Comparison of ENCODE assay signal across 13 cellular contexts in genomic region chr10:49395741-49396665, GRCh38. TPM values are rescaled to one million over a fixed set of nuclear protein-coding genes. Genes with fewer than 3 reads are reported as not detected.
A peak's percentile ranks its signal among the peaks of the same experiment; 100 is the strongest.
DNase-seq lines count a peak whose midpoint lies in the region; ATAC-seq, FAIRE-seq and TF ChIP-seq lines count a peak whose summit lies in the region.
"Had no signal": no experiment of that assay in that cellular context is flagged by ENCODE, and none has a peak within 500 bp of the region (broad histone marks: within the 10 kb centered on the region; RNA-seq: fewer than 3 reads in every experiment).

Gene DRGX (minus strand): TSS chr10:49396089. CDS start chr10:49395440, 649 bp downstream.

- H3K4me2 ChIP-seq in endothelial cell of umbilical vein (ENCODE audit: insufficient read depth, low read length), result no peak within 1 kb of the TSS

- peaks cover 3% of the 10 kb centered on the region for H3K4me1 ChIP-seq in endothelial cell of umbilical vein (ENCODE audit: control insufficient read depth, extremely low read depth, insufficient read depth, low read length)

- H3K9ac ChIP-seq in endothelial cell of umbilical vein (replicated peaks; ENCODE audit: extremely low read depth, insufficient read depth, low read length), result no peak within 1 kb of the TSS

- H3K9me1 ChIP-seq in endothelial cell of umbilical vein (replicated peaks; ENCODE audit: control insufficient read depth, extremely low read depth, insufficient read depth, low read length), result no peaks in the 10 kb centered on the region

- no peaks in the 10 kb centered on the region for H3K79me2 ChIP-seq in endothelial cell of umbilical vein (ENCODE audit: control insufficient read depth, insufficient read depth, low read length)

- intact Hi-C loops in endothelial cell of umbilical vein (cut with micrococcal nuclease) (no loop called here), posterior vena cava (cut with DNase I) (no loop called here)

- TF ChIP-seq POLR2A in endothelial cell of umbilical vein (IDR thresholded peaks at IDR 0.05; ENCODE audit: low read depth, low read length), result no peak

- TF ChIP-seq CTCF in endothelial cell of umbilical vein (IDR thresholded peaks at IDR 0.05; ENCODE audit: extremely low read depth in 1 of 2, insufficient read depth in 1 of 2, low read depth in 1 of 2, low read length in 2 of 2), result no peak

- CTCF ChIA-PET in endothelial cell of umbilical vein (lab: Charles Lee), result interaction anchor here (1.3 kb wide), 1 partner anchor 12 kb away, joined by 12 read pairs; no protein-coding TSS in a partner anchor

- FAIRE-seq in endothelial cell of umbilical vein (lab: Jason Lieb, UNC), result no peak
- FAIRE-seq: islet of Langerhans, small intestine had no signal

- no peaks in the 10 kb centered on the region for H4K20me1 ChIP-seq in endothelial cell of umbilical vein (replicated peaks; ENCODE audit: control insufficient read depth, extremely low read depth, insufficient read depth, low read length)

- no peak within 1 kb of the TSS for H3K27ac ChIP-seq in endothelial cell of umbilical vein (ENCODE audit: insufficient read depth, low read depth, low read length)
- H3K27ac ChIP-seq: tibial nerve had no signal

- POLR2A ChIA-PET in endothelial cell of umbilical vein (lab: Charles Lee), result no interaction called here

- no TSS peak for BruUV-seq in endothelial cell of umbilical vein (replicated peaks; lab: Mats Ljungman, UMichigan)

- ATAC-seq in HG03135 (IDR thresholded peaks at IDR 0.05; ENCODE audit: unreplicated experiment), result no peak
- no peak for ATAC-seq in HG03432 (IDR thresholded peaks at IDR 0.05; ENCODE audit: unreplicated experiment)
- ATAC-seq: activated naive CD8-positive, alpha-beta T cell treated with anti-CD3 and anti-CD28 coated beads, Interleukin-2, amount 50 U/mL, for 24 hours had no signal

- H3K9me3 ChIP-seq in endothelial cell of umbilical vein (replicated peaks; ENCODE audit: control insufficient read depth, insufficient read depth, low read length), result no peaks in the 10 kb centered on the region
- H3K9me3 ChIP-seq: tibial nerve had no signal

- dilution Hi-C loops in endothelial cell of umbilical vein (cut with MboI; ENCODE audit: extremely low pct_ligation_motif_present, low sequenced_read_pairs), result no loop called here

- no peaks in the 10 kb centered on the region for H3K36me3 ChIP-seq in endothelial cell of umbilical vein (ENCODE audit: control insufficient read depth in 2 of 2, extremely low read depth in 1 of 2, insufficient read depth in 2 of 2, low read length in 2 of 2)
- H3K36me3 ChIP-seq: tibial nerve had no signal

- no peak within 1 kb of the TSS for H3K4me3 ChIP-seq in endothelial cell of umbilical vein (replicated peaks in 1 of 3; ENCODE audit: insufficient read depth in 1 of 3, low read depth in 1 of 3, low read length in 3 of 3)
- H3K4me3 ChIP-seq: tibial nerve had no signal

- peaks cover 67 to 85% of the 10 kb centered on the region in 2 experiments for H3K27me3 ChIP-seq in endothelial cell of umbilical vein (ENCODE audit: control insufficient read depth in 2 of 2, insufficient read depth in 2 of 2, low read length in 2 of 2)

- H2AFZ ChIP-seq in endothelial cell of umbilical vein (ENCODE audit: low read depth, low read length), result no peak within 1 kb of the TSS

- peak; percentile 4 for DNase-seq in DMS53 treated with DMSO at 0.1 percent for 48 hours (lab: John Stamatoyannopoulos, UW; ENCODE audit: unreplicated experiment)
- DNase-seq in NCI-H524 (lab: John Stamatoyannopoulos, UW), result peak; percentile 24 to 75
- DNase-seq in endothelial cell of umbilical vein (ENCODE audit: low read depth, low spot score), result no peak
- peak; percentile 69 for DNase-seq in posterior vena cava (ENCODE audit: low spot score)
- no peak for DNase-seq in NCI-H526 treated with DMSO at 0.1 percent for 48 hours (lab: John Stamatoyannopoulos, UW)
- DNase-seq in stimulated activated CD4-positive, alpha-beta T cell treated with anti-CD3 and anti-CD28 coated beads, Interleukin-2, amount 100 ng/mL, for 24 hours, result no peak
- DNase-seq: activated naive CD8-positive, alpha-beta T cell treated with anti-CD3 and anti-CD28 coated beads, Interleukin-2, amount 50 U/mL, for 24 hours; SIG-M5; small intestine had no signal

TF ChIP-seq in endothelial cell of umbilical vein, 7 proteins besides CTCF, POLR2A, EP300 and RAD21:
- no peak for TF ChIP-seq GATA2 (IDR thresholded peaks at IDR 0.05; ENCODE audit: insufficient read depth, insufficient read length, low read depth, low read length)
- TF ChIP-seq EZH2 (IDR thresholded peaks at IDR 0.05; ENCODE audit: borderline replicate concordance, low read depth, low read length, severe bottlenecking), result peak; percentile 92

RNA-seq across cellular contexts. Expression of gene DRGX, which starts in this region (rescaled TPM):
- total RNA-seq in endothelial cell of umbilical vein (not detected in 2 replicates), posterior vena cava (not detected)
- not detected in 2 replicates for polyA plus RNA-seq in endothelial cell of umbilical vein
- polyA plus RNA-seq in endothelial cell of umbilical vein (2011; cell fraction: cytosol; rRNA removed), result not detected in 2 replicates
- not detected in 2 replicates for polyA plus RNA-seq in endothelial cell of umbilical vein (2011; cell fraction: nucleus; rRNA removed)
- not detected in 2 replicates for polyA plus RNA-seq in endothelial cell of umbilical vein (2012)
- not detected in 2 replicates for polyA minus RNA-seq in endothelial cell of umbilical vein
- polyA minus RNA-seq in endothelial cell of umbilical vein (2011; cell fraction: cytosol; rRNA and poly(A)+ RNA removed), result not detected
- polyA minus RNA-seq in endothelial cell of umbilical vein (2011; cell fraction: nucleus; rRNA and poly(A)+ RNA removed), result not detected in 2 replicates
- total RNA-seq: tibial nerve had no signal
- polyA plus RNA-seq: small intestine had no signal

Comparison
In these comparisons a context has a peak if more than half of its experiments do, and no peak if none do; other contexts are left out.
1. Peak in DNase-seq in posterior vena cava; RNA of the gene not detected or under 1 TPM.
2. DNase-seq: peak in DMS53 treated with DMSO at 0.1 percent for 48 hours (single experiment) and NCI-H524 (2 of 2); none in endothelial cell of umbilical vein (single experiment), NCI-H526 treated with DMSO at 0.1 percent for 48 hours (single experiment) and stimulated activated CD4-positive, alpha-beta T cell treated with anti-CD3 and anti-CD28 coated beads, Interleukin-2, amount 100 ng/mL, for 24 hours (0 of 2).